8 cellular contexts compared by ENCODE assay signal in genomic region chr4:165464813-165465381, GRCh38.
DNase-seq lines count a peak whose midpoint lies in the region; ATAC-seq and TF ChIP-seq lines count a peak whose summit lies in the region.

No MANE protein-coding gene starts in this region.

- DNase-seq in DMS153 (lab: John Stamatoyannopoulos, UW) (peak; percentile 9), NOMO-1 treated with DMSO at 0.1 percent for 48 hours (lab: John Stamatoyannopoulos, UW; ENCODE audit: unreplicated experiment) (peak; percentile 51), caudate nucleus (lab: John Stamatoyannopoulos, UW) (peak in 10 of 61 donors; percentile 1 to 46 (median 7)), left lung (no peak), vagina (ENCODE audit: extremely low spot score in 2 of 2) (no peak), NCI-H226 (no peak)

- H3K27ac ChIP-seq in caudate nucleus (ENCODE audit: low read depth, low read length) (peak overlapping the region; percentile 59), left lung (no peak overlapping the region), vagina (no peak overlapping the region)

- intact Hi-C loops in left lung (cut with DNase I) = loop anchor here in 1 of 2 donors (5.0 kb wide), 1 partner anchor 333 kb away; no protein-coding TSS in a partner anchor
- intact Hi-C loops in vagina (cut with DNase I) = loop anchor here (5.0 to 10.0 kb wide), 2 partner anchors 90 to 333 kb away; partner anchors contain the start of gene CPE

- H3K4me3 ChIP-seq in left lung = no peak overlapping the region
- H3K4me3 ChIP-seq in vagina = no peak overlapping the region

- H3K9me3 ChIP-seq in left lung (no peaks in the 10 kb centered on the region), vagina (no peaks in the 10 kb centered on the region)

- no peaks in the 10 kb centered on the region for H3K27me3 ChIP-seq in left lung
- no peaks in the 10 kb centered on the region for H3K27me3 ChIP-seq in vagina

- ATAC-seq in GM19043 (IDR thresholded peaks at IDR 0.05; ENCODE audit: low read depth, unreplicated experiment) = peak; percentile 64
- ATAC-seq in HG03354 (IDR thresholded peaks at IDR 0.05; ENCODE audit: poor library complexity, severe bottlenecking, unreplicated experiment) = peak; percentile 82
- peak; percentile 88 for ATAC-seq in left lung

- no peaks in the 10 kb centered on the region for H3K36me3 ChIP-seq in left lung
- H3K36me3 ChIP-seq in vagina = no peaks in the 10 kb centered on the region

- TF ChIP-seq POLR2A in vagina (IDR thresholded peaks at IDR 0.05) = no peak

- peak; percentile 57 to 80 for TF ChIP-seq CTCF in left lung (IDR thresholded peaks at IDR 0.05)
- TF ChIP-seq CTCF in vagina (IDR thresholded peaks at IDR 0.05) = peak; percentile 54 to 74 (median 59)

- H3K4me1 ChIP-seq in left lung (no peaks in the 10 kb centered on the region), vagina (no peaks in the 10 kb centered on the region)

Comparison
In these comparisons a context has a peak if more than half of its experiments do, and no peak if none do; other contexts are left out.
1. DNase-seq: peak in DMS153 (single experiment) and NOMO-1 treated with DMSO at 0.1 percent for 48 hours (single experiment); none in left lung (0 of 2), vagina (0 of 2) and NCI-H226 (single experiment).
2. Peak in every context shown above with its lines, with median percentiles within 50 percentile points of each other: ATAC-seq.